9 cellular contexts compared by ENCODE assay signal in the genomic region with DNA sequence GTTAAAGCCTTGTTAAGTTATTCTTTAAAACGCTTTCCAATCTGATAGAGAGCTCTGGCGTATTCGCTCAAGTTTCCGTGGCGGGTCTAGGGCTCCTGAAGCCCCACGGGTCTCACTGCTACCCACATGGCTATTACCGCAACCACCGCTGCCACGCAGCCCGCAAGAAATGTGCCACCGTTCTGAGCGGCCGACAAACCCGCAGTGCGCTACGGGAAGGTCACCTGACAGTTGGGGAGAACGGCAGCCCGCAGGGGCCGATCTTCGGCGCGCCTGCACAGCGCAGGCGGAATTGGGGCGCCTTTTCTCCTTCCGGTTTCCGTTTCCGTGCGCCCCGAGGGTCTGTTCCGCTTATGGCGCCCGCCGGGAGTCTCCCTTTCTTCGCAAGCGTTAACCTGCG.
DNase-seq lines count a peak whose midpoint lies in the region; TF ChIP-seq lines count a peak whose summit lies in the region.
"Had no signal": no experiment of that assay in that cellular context is flagged by ENCODE, and none has a peak within 500 bp of the region (broad histone marks: within the 10 kb centered on the region; RNA-seq: fewer than 3 reads in every experiment).

No MANE protein-coding gene starts in this region.

- in situ Hi-C loops in transverse colon (cut with MboI; ENCODE audit: low pct_ligation_motif_present in 1 of 4, low pct_unique_long_range_greater_than_20kb in 1 of 4, low sequenced_read_pairs in 3 of 4), result no loop called here

- TF ChIP-seq CTCF in breast epithelium (IDR thresholded peaks at IDR 0.05) (no peak), transverse colon (IDR thresholded peaks at IDR 0.05) (no peak)

- H3K36me3 ChIP-seq in breast epithelium, result no peaks in the 10 kb centered on the region
- H3K36me3 ChIP-seq in transverse colon, result no peaks in the 10 kb centered on the region

- peak; percentile 6 for DNase-seq in activated CD4-positive, alpha-beta T cell treated with anti-CD3 and anti-CD28 coated beads for 48 hours
- no peak for DNase-seq in activated CD4-positive, alpha-beta T cell treated with anti-CD3 and anti-CD28 coated beads for 4 hours
- DNase-seq in breast epithelium (ENCODE audit: low spot score in 2 of 2) (peak in 1 of 2 donors; percentile 52), kidney tubule cell (ENCODE audit: low spot score) (peak; percentile 23), transverse colon (peak; percentile 6), NCI-H146 (lab: John Stamatoyannopoulos, UW) (no peak), RKO (ENCODE audit: low spot score) (no peak), RPMI8226 (no peak)
- DNase-seq: ACHN had no signal

- H3K27me3 ChIP-seq in breast epithelium, result no peaks in the 10 kb centered on the region
- no peaks in the 10 kb centered on the region for H3K27me3 ChIP-seq in transverse colon

- H3K9me3 ChIP-seq in breast epithelium (peaks cover 0 to 12% of the 10 kb centered on the region in 2 donors), transverse colon (peaks cover 5 to 8% of the 10 kb centered on the region in 2 donors)

- no peak overlapping the region for H3K27ac ChIP-seq in breast epithelium
- peak overlapping the region in 1 of 4 donors; percentile 46 for H3K27ac ChIP-seq in transverse colon

- TF ChIP-seq EP300 in transverse colon (IDR thresholded peaks at IDR 0.05; ENCODE audit: low read depth), result no peak

- H3K4me1 ChIP-seq in breast epithelium (no peaks in the 10 kb centered on the region), transverse colon (no peaks in the 10 kb centered on the region)

- peak overlapping the region; percentile 30 to 41 (median 35) for H3K4me3 ChIP-seq in breast epithelium
- peak overlapping the region in 2 of 4 donors; percentile 18 to 36 for H3K4me3 ChIP-seq in transverse colon

- TF ChIP-seq POLR2A in breast epithelium (IDR thresholded peaks at IDR 0.05), result no peak
- no peak for TF ChIP-seq POLR2A in transverse colon (IDR thresholded peaks at IDR 0.05)

- intact Hi-C loops in breast epithelium (cut with DNase I; ENCODE audit: low total_unique reads) (no loop called here), transverse colon (cut with DNase I; ENCODE audit: low total_unique reads) (no loop called here)

- WGBS in transverse colon (ENCODE audit: low coverage in 1 of 2), 2 donors, result 55 to 74% methylated on average over 8 to 37 of the region's 37 CpGs

Comparison
In these comparisons a context has a peak if more than half of its experiments do, and no peak if none do; other contexts are left out.
1. DNase-seq: peak in activated CD4-positive, alpha-beta T cell treated with anti-CD3 and anti-CD28 coated beads for 48 hours (single experiment), kidney tubule cell (single experiment) and transverse colon (single experiment); none in activated CD4-positive, alpha-beta T cell treated with anti-CD3 and anti-CD28 coated beads for 4 hours (0 of 2), NCI-H146 (single experiment), RKO (single experiment) and RPMI8226 (single experiment).